17 cellular contexts compared by ENCODE assay signal in the genomic region with DNA sequence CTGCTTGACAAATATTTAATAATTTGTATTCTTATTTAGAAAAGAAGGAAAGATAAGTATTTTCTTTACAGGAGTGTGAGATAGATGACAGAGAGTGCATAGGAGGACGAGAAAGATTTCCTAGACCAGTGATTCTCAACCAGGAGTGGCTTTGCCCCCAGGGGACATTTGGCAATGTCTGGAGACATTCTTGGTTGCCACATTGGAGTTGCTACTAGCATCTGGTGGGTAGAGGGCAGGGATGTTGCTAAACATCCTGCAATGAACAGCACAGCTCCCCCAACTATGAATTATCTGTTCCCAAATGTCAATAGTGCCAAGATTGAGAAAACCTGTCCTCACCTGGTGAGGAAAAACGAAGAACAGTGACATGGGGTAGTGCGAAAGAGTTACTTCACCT.
"Had no signal": no experiment of that assay in that cellular context is flagged by ENCODE, and none has a peak within 500 bp of the region (broad histone marks: within the 10 kb centered on the region; RNA-seq: fewer than 3 reads in every experiment).

No MANE protein-coding gene starts in this region.

- H3K27ac ChIP-seq: RWPE1, SJCRH30 had no signal

- H3K36me3 ChIP-seq: SJCRH30 had no signal

- DNase-seq: KBM-7, MM.1S, NCI-H1092 treated with DMSO at 0.1 percent for 48 hours, NCI-H1436, NCI-H187, NCI-H2029, NCI-H2081 treated with DMSO at 0.1 percent for 48 hours, NCI-H2171, NCI-H226, NCI-H446, NCI-H510A, NCI-H524 treated with DMSO at 0.1 percent for 48 hours, NCI-H774, SHP77 treated with DMSO at 0.1 percent for 48 hours, SJCRH30 had no signal

- H3K27me3 ChIP-seq: SJCRH30 had no signal

- ATAC-seq: SK-N-SH treated with all-trans-retinoic acid at 6 μM for 48 hours had no signal

- H3K9me3 ChIP-seq: SJCRH30 had no signal

- H3K4me3 ChIP-seq: SJCRH30 had no signal
